Comparison of ENCODE assay signal across 16 cellular contexts in genomic region chr5:98975682-98976407, GRCh38. TPM values are rescaled to one million over a fixed set of nuclear protein-coding genes. Genes with fewer than 3 reads are reported as not detected.
DNase-seq lines count a peak whose midpoint lies in the region; ATAC-seq and TF ChIP-seq lines count a peak whose summit lies in the region.
"Had no signal": no experiment of that assay in that cellular context is flagged by ENCODE, and none has a peak within 500 bp of the region (broad histone marks: within the 10 kb centered on the region; RNA-seq: fewer than 3 reads in every experiment).

No MANE protein-coding gene starts in this region.

- no peaks in the 10 kb centered on the region for H3K4me1 ChIP-seq in breast epithelium
- H3K4me1 ChIP-seq: left ventricle myocardium inferior, parathyroid adenoma had no signal

- H3K9me3 ChIP-seq in breast epithelium, result no peaks in the 10 kb centered on the region
- H3K9me3 ChIP-seq: A549, left ventricle myocardium inferior had no signal

- DNase-seq in activated naive CD8-positive, alpha-beta T cell treated with anti-CD3 and anti-CD28 coated beads, Interleukin-2, amount 50 U/mL, for 24 hours, result no peak
- no peak for DNase-seq in activated naive CD8-positive, alpha-beta T cell treated with anti-CD3 and anti-CD28 coated beads for 36 hours
- DNase-seq in type B pancreatic cell (ENCODE audit: extremely low spot score, unreplicated experiment), result no peak
- DNase-seq in activated naive CD4-positive, alpha-beta T cell treated with anti-CD3 and anti-CD28 coated beads, Interleukin-2, amount 10 ng/mL, durations not matched to agents 7 days and 5 days, result no peak
- DNase-seq in epidermal melanocyte (ENCODE audit: insufficient read length, low spot score), result no peak
- no peak for DNase-seq in breast epithelium (ENCODE audit: low spot score in 2 of 2)
- DNase-seq: activated effector memory CD4-positive, alpha-beta T cell treated with anti-CD3 and anti-CD28 coated beads, Interleukin-2, amount 50 U/mL, for 16 hours; left ventricle myocardium inferior; NCI-H446 treated with DMSO at 0.1 percent for 48 hours; Right ventricle myocardium superior; stimulated activated CD4-positive, alpha-beta T cell treated with anti-CD3 and anti-CD28 coated beads, Interleukin-2, amount 100 ng/mL, for 24 hours had no signal

- H3K36me3 ChIP-seq in breast epithelium, result no peaks in the 10 kb centered on the region
- H3K36me3 ChIP-seq: left ventricle myocardium inferior had no signal

- peak; percentile 63 for ATAC-seq in activated naive CD8-positive, alpha-beta T cell treated with anti-CD3 and anti-CD28 coated beads, Interleukin-2, amount 50 U/mL, for 24 hours
- ATAC-seq in HG02642 (IDR thresholded peaks at IDR 0.05; ENCODE audit: poor library complexity, unreplicated experiment) (peak; percentile 89), HG03457 (IDR thresholded peaks at IDR 0.05; ENCODE audit: unreplicated experiment) (peak; percentile 86)
- ATAC-seq: WTC11 had no signal

- TF ChIP-seq CTCF in type B pancreatic cell (conservative IDR thresholded peaks at IDR 0.05), result no peak
- no peak for TF ChIP-seq CTCF in breast epithelium (IDR thresholded peaks at IDR 0.05)

- TF ChIP-seq POLR2A in breast epithelium (IDR thresholded peaks at IDR 0.05), result no peak

- H3K36me3 Mint-ChIP-seq in activated naive CD8-positive, alpha-beta T cell treated with anti-CD3 and anti-CD28 coated beads, Interleukin-2, amount 50 U/mL, for 24 hours (ENCODE audit: low read depth), result no peaks in the 10 kb centered on the region
- no peaks in the 10 kb centered on the region for H3K36me3 Mint-ChIP-seq in activated naive CD8-positive, alpha-beta T cell treated with anti-CD3 and anti-CD28 coated beads for 36 hours
- no peaks in the 10 kb centered on the region for H3K36me3 Mint-ChIP-seq in type B pancreatic cell
- no peaks in the 10 kb centered on the region for H3K36me3 Mint-ChIP-seq in activated naive CD4-positive, alpha-beta T cell treated with anti-CD3 and anti-CD28 coated beads, Interleukin-2, amount 10 ng/mL, durations not matched to agents 7 days and 5 days
- H3K36me3 Mint-ChIP-seq: WTC11 had no signal

- H3K27me3 ChIP-seq in breast epithelium, result no peaks in the 10 kb centered on the region

- H3K27ac Mint-ChIP-seq in activated naive CD8-positive, alpha-beta T cell treated with anti-CD3 and anti-CD28 coated beads, Interleukin-2, amount 50 U/mL, for 24 hours, result no peak overlapping the region
- H3K27ac Mint-ChIP-seq in activated naive CD8-positive, alpha-beta T cell treated with anti-CD3 and anti-CD28 coated beads for 36 hours, result no peak overlapping the region
- H3K27ac Mint-ChIP-seq in type B pancreatic cell, result peak overlapping the region; percentile 74
- no peak overlapping the region for H3K27ac Mint-ChIP-seq in activated naive CD4-positive, alpha-beta T cell treated with anti-CD3 and anti-CD28 coated beads, Interleukin-2, amount 10 ng/mL, durations not matched to agents 7 days and 5 days
- H3K27ac Mint-ChIP-seq: WTC11 had no signal

- H3K9me3 Mint-ChIP-seq in activated naive CD8-positive, alpha-beta T cell treated with anti-CD3 and anti-CD28 coated beads, Interleukin-2, amount 50 U/mL, for 24 hours, result no peaks in the 10 kb centered on the region
- no peaks in the 10 kb centered on the region for H3K9me3 Mint-ChIP-seq in activated naive CD8-positive, alpha-beta T cell treated with anti-CD3 and anti-CD28 coated beads for 36 hours
- H3K9me3 Mint-ChIP-seq in type B pancreatic cell, result peaks cover 4% of the 10 kb centered on the region
- no peaks in the 10 kb centered on the region for H3K9me3 Mint-ChIP-seq in activated naive CD4-positive, alpha-beta T cell treated with anti-CD3 and anti-CD28 coated beads, Interleukin-2, amount 10 ng/mL, durations not matched to agents 7 days and 5 days
- H3K9me3 Mint-ChIP-seq: WTC11 had no signal

- no peak overlapping the region for H3K4me3 Mint-ChIP-seq in activated naive CD8-positive, alpha-beta T cell treated with anti-CD3 and anti-CD28 coated beads, Interleukin-2, amount 50 U/mL, for 24 hours
- H3K4me3 Mint-ChIP-seq in activated naive CD8-positive, alpha-beta T cell treated with anti-CD3 and anti-CD28 coated beads for 36 hours, result no peak overlapping the region
- H3K4me3 Mint-ChIP-seq in type B pancreatic cell, result no peak overlapping the region
- H3K4me3 Mint-ChIP-seq in activated naive CD4-positive, alpha-beta T cell treated with anti-CD3 and anti-CD28 coated beads, Interleukin-2, amount 10 ng/mL, durations not matched to agents 7 days and 5 days, result no peak overlapping the region
- H3K4me3 Mint-ChIP-seq: WTC11 had no signal

- CTCF ChIA-PET in activated naive CD4-positive, alpha-beta T cell treated with anti-CD3 and anti-CD28 coated beads, Interleukin-2, amount 10 ng/mL, durations not matched to agents 7 days and 5 days (lab: Charles Lee), result interaction anchor here (1.2 kb wide), 1 partner anchor 85 kb away, joined by 4 read pairs; no protein-coding TSS in a partner anchor

- peaks cover 18% of the 10 kb centered on the region for H3K4me1 Mint-ChIP-seq in activated naive CD8-positive, alpha-beta T cell treated with anti-CD3 and anti-CD28 coated beads, Interleukin-2, amount 50 U/mL, for 24 hours
- H3K4me1 Mint-ChIP-seq in activated naive CD8-positive, alpha-beta T cell treated with anti-CD3 and anti-CD28 coated beads for 36 hours, result peaks cover 19% of the 10 kb centered on the region
- H3K4me1 Mint-ChIP-seq in type B pancreatic cell (ENCODE audit: unreplicated experiment), result no peaks in the 10 kb centered on the region
- peaks cover 14% of the 10 kb centered on the region for H3K4me1 Mint-ChIP-seq in activated naive CD4-positive, alpha-beta T cell treated with anti-CD3 and anti-CD28 coated beads, Interleukin-2, amount 10 ng/mL, durations not matched to agents 7 days and 5 days
- H3K4me1 Mint-ChIP-seq: WTC11 had no signal

- intact Hi-C loops in breast epithelium (cut with DNase I; ENCODE audit: low total_unique reads), result no loop called here

- H3K4me3 ChIP-seq in breast epithelium, result no peak overlapping the region
- H3K4me3 ChIP-seq: A549, left ventricle myocardium inferior had no signal

- no peaks in the 10 kb centered on the region for H3K27me3 Mint-ChIP-seq in activated naive CD8-positive, alpha-beta T cell treated with anti-CD3 and anti-CD28 coated beads, Interleukin-2, amount 50 U/mL, for 24 hours
- H3K27me3 Mint-ChIP-seq in activated naive CD8-positive, alpha-beta T cell treated with anti-CD3 and anti-CD28 coated beads for 36 hours, result no peaks in the 10 kb centered on the region
- H3K27me3 Mint-ChIP-seq in type B pancreatic cell, result no peaks in the 10 kb centered on the region
- peaks cover 10% of the 10 kb centered on the region for H3K27me3 Mint-ChIP-seq in activated naive CD4-positive, alpha-beta T cell treated with anti-CD3 and anti-CD28 coated beads, Interleukin-2, amount 10 ng/mL, durations not matched to agents 7 days and 5 days

- no peak overlapping the region for H3K27ac ChIP-seq in breast epithelium
- H3K27ac ChIP-seq: A549, left ventricle myocardium inferior, parathyroid adenoma had no signal

RNA-seq across cellular contexts. Expression of gene CHD1, which starts 47.0 kb away (rescaled TPM):
- total RNA-seq in activated naive CD8-positive, alpha-beta T cell treated with anti-CD3 and anti-CD28 coated beads for 36 hours, result 10 to 100 TPM; 58.0 to 58.5 TPM
- total RNA-seq in type B pancreatic cell (ENCODE audit: low replicate concordance), result 51.7 and 56.2 TPM in 2 replicates
- 100 to 1,000 TPM in 2 of 3 donors, 10 to 100 TPM in 1; 67.5 to 114 (median 102) TPM for total RNA-seq in breast epithelium
